ENCODE assay signal across 1 cellular context in the genomic region with DNA sequence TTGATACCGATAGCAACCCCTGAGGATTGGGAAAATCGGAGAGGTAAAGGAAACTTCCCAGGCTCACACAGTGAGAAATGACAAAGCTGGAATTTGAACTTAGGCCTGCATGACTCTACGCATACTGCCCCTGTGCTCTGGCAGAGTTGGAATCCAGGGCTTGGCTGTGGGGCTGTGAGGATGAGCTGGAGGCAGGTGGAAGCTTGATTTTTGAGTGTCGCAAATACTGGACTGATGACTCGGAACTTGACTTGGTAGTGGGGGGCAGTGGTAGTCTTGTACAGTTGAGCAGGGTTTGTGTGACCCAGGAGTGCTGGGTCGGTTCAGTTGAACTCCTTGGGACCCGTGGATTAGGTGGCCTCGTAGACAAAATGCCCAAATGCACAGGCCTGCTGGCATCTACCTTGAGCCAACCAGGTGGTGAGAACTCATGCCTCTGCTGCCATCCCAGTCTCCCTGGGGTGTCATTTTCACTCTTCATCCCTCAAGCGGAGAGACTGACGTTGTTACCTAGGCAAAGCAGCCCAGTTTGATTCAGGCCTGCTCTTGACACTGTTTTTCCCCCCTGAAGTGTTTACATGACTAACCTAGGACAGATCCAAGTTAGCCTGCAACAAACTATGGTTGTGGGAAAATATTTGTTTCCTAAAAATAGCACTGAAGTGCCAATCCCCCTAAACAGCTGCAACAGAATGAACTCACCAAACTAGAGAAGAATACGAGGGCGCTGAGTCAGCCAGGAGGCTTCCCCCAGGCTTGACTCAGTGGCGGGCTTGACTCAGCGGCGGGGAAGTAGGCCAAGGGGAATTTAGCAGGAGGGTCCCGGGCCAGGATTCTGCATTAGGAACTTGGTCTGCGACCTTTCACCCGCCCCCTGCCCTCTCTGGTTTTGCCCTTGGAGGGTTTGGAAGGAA.
TF ChIP-seq lines count a peak whose summit lies in the region.

No MANE protein-coding gene starts in this region.

TF ChIP-seq in H1, 55 proteins besides CTCF, POLR2A, EP300 and RAD21:
- TF ChIP-seq SRF (IDR thresholded peaks at IDR 0.05; ENCODE audit: low read depth, low read length) (no peak), GABPA (IDR thresholded peaks at IDR 0.05; ENCODE audit: borderline replicate concordance, insufficient read depth, low read length) (no peak), KDM4A (IDR thresholded peaks at IDR 0.05; ENCODE audit: low read depth, low read length, severe bottlenecking) (no peak), RNF2 (IDR thresholded peaks at IDR 0.05; ENCODE audit: borderline replicate concordance, low read depth, low read length, missing control alignments, poor library complexity, severe bottlenecking) (no peak), RXRA (IDR thresholded peaks at IDR 0.05; ENCODE audit: insufficient read depth, low read depth, low read length) (no peak), CHD1 (IDR thresholded peaks at IDR 0.05; ENCODE audit: low read depth, low read length) (no peak), POU5F1 (IDR thresholded peaks at IDR 0.05; ENCODE audit: low read depth, low read length) (no peak), SIX5 (IDR thresholded peaks at IDR 0.05; ENCODE audit: low read depth, low read length) (no peak), SP1 (IDR thresholded peaks at IDR 0.05; ENCODE audit: low read depth, low read length) (no peak), PHF8 (conservative IDR thresholded peaks at IDR 0.05; ENCODE audit: low read depth, low read length) (no peak), SP2 (IDR thresholded peaks at IDR 0.05; ENCODE audit: low read length) (no peak), ZNF274 (IDR thresholded peaks at IDR 0.05; ENCODE audit: borderline replicate concordance, extremely low read depth, low read length) (no peak), TBP (IDR thresholded peaks at IDR 0.05; ENCODE audit: low read depth, low read length) (no peak), CTBP2 (IDR thresholded peaks at IDR 0.05; ENCODE audit: borderline replicate concordance, insufficient read depth, insufficient read length, low read length) (no peak), TEAD4 (IDR thresholded peaks at IDR 0.05; ENCODE audit: low read depth, low read length) (no peak), MAFK (IDR thresholded peaks at IDR 0.05; ENCODE audit: low read depth, low read length) (no peak), BRCA1 (IDR thresholded peaks at IDR 0.05; ENCODE audit: low read depth, low read length) (no peak), KDM5A (IDR thresholded peaks at IDR 0.05; ENCODE audit: low read length) (no peak)
- TF ChIP-seq, protein P1, sequence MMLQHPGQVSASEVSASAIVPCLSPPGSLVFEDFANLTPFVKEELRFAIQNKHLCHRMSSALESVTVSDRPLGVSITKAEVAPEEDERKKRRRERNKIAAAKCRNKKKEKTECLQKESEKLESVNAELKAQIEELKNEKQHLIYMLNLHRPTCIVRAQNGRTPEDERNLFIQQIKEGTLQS (IDR thresholded peaks at IDR 0.05; ENCODE audit: insufficient read depth, low read depth, low read length) = no peak
- TF ChIP-seq, protein P2, sequence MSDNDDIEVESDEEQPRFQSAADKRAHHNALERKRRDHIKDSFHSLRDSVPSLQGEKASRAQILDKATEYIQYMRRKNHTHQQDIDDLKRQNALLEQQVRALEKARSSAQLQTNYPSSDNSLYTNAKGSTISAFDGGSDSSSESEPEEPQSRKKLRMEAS (IDR thresholded peaks at IDR 0.05) = no peak
